10 cellular contexts compared by ENCODE assay signal in the genomic region with DNA sequence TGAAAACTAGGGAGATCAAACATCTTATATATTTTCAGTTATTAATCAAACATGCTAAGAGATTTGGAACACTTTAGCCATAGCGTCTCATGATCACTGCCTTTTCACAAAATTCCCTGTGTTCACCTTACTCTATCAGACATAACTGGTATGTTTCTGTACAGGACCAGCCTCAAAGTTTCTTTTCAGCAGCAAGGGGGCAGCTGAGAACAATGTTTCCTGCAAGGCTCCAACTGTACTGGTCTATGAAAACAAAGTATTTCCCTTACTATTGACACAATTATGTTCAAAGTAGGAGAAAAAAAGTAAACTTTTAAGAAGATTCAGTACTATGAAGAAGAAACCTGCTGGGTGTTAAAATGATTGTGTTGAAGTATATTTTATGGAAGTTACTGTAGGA.
DNase-seq lines count a peak whose midpoint lies in the region; ATAC-seq and TF ChIP-seq lines count a peak whose summit lies in the region.
"Had no signal": no experiment of that assay in that cellular context is flagged by ENCODE, and none has a peak within 500 bp of the region (broad histone marks: within the 10 kb centered on the region; RNA-seq: fewer than 3 reads in every experiment).

No MANE protein-coding gene starts in this region.

- peaks cover 9% of the 10 kb centered on the region for H3K36me3 Mint-ChIP-seq in activated CD8-positive, alpha-beta T cell treated with anti-CD3 and anti-CD28 coated beads for 36 hours (ENCODE audit: low read depth)
- peaks cover 19% of the 10 kb centered on the region for H3K36me3 Mint-ChIP-seq in activated CD8-positive, alpha-beta T cell treated with anti-CD3 and anti-CD28 coated beads, Interleukin-2, amount 10 ng/mL, durations not matched to agents 7 days and 5 days (ENCODE audit: low read depth)

- no peak for TF ChIP-seq CTCF in activated CD8-positive, alpha-beta T cell treated with anti-CD3 and anti-CD28 coated beads for 36 hours (IDR thresholded peaks at IDR 0.05)
- TF ChIP-seq CTCF in VCaP (conservative IDR thresholded peaks at IDR 0.05) = peak; percentile 34; the same call in 1 of the 2 replicates
- peak; percentile 39 for TF ChIP-seq CTCF in foreskin fibroblast (IDR thresholded peaks at IDR 0.05; ENCODE audit: low read depth, low read length)

- no peak overlapping the region for H3K4me3 Mint-ChIP-seq in activated CD8-positive, alpha-beta T cell treated with anti-CD3 and anti-CD28 coated beads for 36 hours
- no peak overlapping the region for H3K4me3 Mint-ChIP-seq in activated CD8-positive, alpha-beta T cell treated with anti-CD3 and anti-CD28 coated beads, Interleukin-2, amount 10 ng/mL, durations not matched to agents 7 days and 5 days

- POLR2A ChIA-PET in activated CD8-positive, alpha-beta T cell treated with anti-CD3 and anti-CD28 coated beads for 36 hours (lab: Charles Lee) = no interaction called here
- POLR2A ChIA-PET in activated CD8-positive, alpha-beta T cell treated with anti-CD3 and anti-CD28 coated beads, Interleukin-2, amount 10 ng/mL, durations not matched to agents 7 days and 5 days (lab: Charles Lee) = no interaction called here

- no peak overlapping the region for H3K27ac ChIP-seq in VCaP

- CTCF ChIA-PET in activated CD8-positive, alpha-beta T cell treated with anti-CD3 and anti-CD28 coated beads for 36 hours (lab: Charles Lee) = interaction anchor here (0.7 to 1.4 kb wide), 3 partner anchors 41 to 607 kb away, joined by 3 to 10 read pairs (median 3); no protein-coding TSS in a partner anchor
- CTCF ChIA-PET in activated CD8-positive, alpha-beta T cell treated with anti-CD3 and anti-CD28 coated beads, Interleukin-2, amount 10 ng/mL, durations not matched to agents 7 days and 5 days (lab: Charles Lee) = interaction anchor here (0.8 to 5.1 kb wide), 7 partner anchors 11 to 200 kb away, joined by 3 to 19 read pairs (median 3); no protein-coding TSS in a partner anchor

- no peaks in the 10 kb centered on the region for H3K27me3 Mint-ChIP-seq in activated CD8-positive, alpha-beta T cell treated with anti-CD3 and anti-CD28 coated beads for 36 hours
- H3K27me3 Mint-ChIP-seq in activated CD8-positive, alpha-beta T cell treated with anti-CD3 and anti-CD28 coated beads, Interleukin-2, amount 10 ng/mL, durations not matched to agents 7 days and 5 days (ENCODE audit: low read depth) = no peaks in the 10 kb centered on the region

- no peak for ATAC-seq in activated CD8-positive, alpha-beta T cell treated with anti-CD3 and anti-CD28 coated beads for 36 hours
- ATAC-seq in activated CD8-positive, alpha-beta T cell treated with anti-CD3 and anti-CD28 coated beads, Interleukin-2, amount 10 ng/mL, durations not matched to agents 7 days and 5 days = no peak
- no peak for ATAC-seq in HG03095 (IDR thresholded peaks at IDR 0.05; ENCODE audit: unreplicated experiment)

- no peaks in the 10 kb centered on the region for H3K4me1 Mint-ChIP-seq in activated CD8-positive, alpha-beta T cell treated with anti-CD3 and anti-CD28 coated beads for 36 hours (ENCODE audit: low read depth)
- H3K4me1 Mint-ChIP-seq in activated CD8-positive, alpha-beta T cell treated with anti-CD3 and anti-CD28 coated beads, Interleukin-2, amount 10 ng/mL, durations not matched to agents 7 days and 5 days (ENCODE audit: low read depth) = no peaks in the 10 kb centered on the region

- DNase-seq in activated CD8-positive, alpha-beta T cell treated with anti-CD3 and anti-CD28 coated beads for 36 hours = peak; percentile 2
- no peak for DNase-seq in activated CD8-positive, alpha-beta T cell treated with anti-CD3 and anti-CD28 coated beads, Interleukin-2, amount 10 ng/mL, durations not matched to agents 7 days and 5 days
- peak; percentile 24 to 59 for DNase-seq in foreskin fibroblast
- DNase-seq in stromal cell of bone marrow (ENCODE audit: low read depth) = peak; percentile 48
- DNase-seq in stimulated activated CD4-positive, alpha-beta T cell treated with anti-CD3 and anti-CD28 coated beads, Interleukin-4, amount 100 ng/mL, for 1 hour = no peak
- DNase-seq in DMS79 (lab: John Stamatoyannopoulos, UW) = no peak
- DNase-seq: NCI-H1417 treated with DMSO at 0.1 percent for 48 hours, T-helper 9 cell had no signal

- H3K4me3 ChIP-seq in foreskin fibroblast (ENCODE audit: low read depth in 1 of 2, low read length in 2 of 2) = no peak overlapping the region

- H3K27ac Mint-ChIP-seq in activated CD8-positive, alpha-beta T cell treated with anti-CD3 and anti-CD28 coated beads for 36 hours = no peak overlapping the region
- H3K27ac Mint-ChIP-seq in activated CD8-positive, alpha-beta T cell treated with anti-CD3 and anti-CD28 coated beads, Interleukin-2, amount 10 ng/mL, durations not matched to agents 7 days and 5 days = no peak overlapping the region

- H3K9me3 Mint-ChIP-seq in activated CD8-positive, alpha-beta T cell treated with anti-CD3 and anti-CD28 coated beads for 36 hours = no peaks in the 10 kb centered on the region
- no peaks in the 10 kb centered on the region for H3K9me3 Mint-ChIP-seq in activated CD8-positive, alpha-beta T cell treated with anti-CD3 and anti-CD28 coated beads, Interleukin-2, amount 10 ng/mL, durations not matched to agents 7 days and 5 days (ENCODE audit: insufficient read depth)

- intact Hi-C loops in activated CD8-positive, alpha-beta T cell treated with anti-CD3 and anti-CD28 coated beads for 36 hours (cut with micrococcal nuclease) = no loop called here

Comparison
In these comparisons a context has a peak if more than half of its experiments do, and no peak if none do; other contexts are left out.
1. DNase-seq: peak in activated CD8-positive, alpha-beta T cell treated with anti-CD3 and anti-CD28 coated beads for 36 hours (single experiment), foreskin fibroblast (2 of 2) and stromal cell of bone marrow (single experiment); none in activated CD8-positive, alpha-beta T cell treated with anti-CD3 and anti-CD28 coated beads, Interleukin-2, amount 10 ng/mL, durations not matched to agents 7 days and 5 days (single experiment), stimulated activated CD4-positive, alpha-beta T cell treated with anti-CD3 and anti-CD28 coated beads, Interleukin-4, amount 100 ng/mL, for 1 hour (single experiment) and DMS79 (single experiment).